ENCODE assay signal across 24 cellular contexts in genomic region chr19:16564842-16565241, GRCh38. TPM values are rescaled to one million over a fixed set of nuclear protein-coding genes. Genes with fewer than 3 reads are reported as not detected.
DNase-seq lines count a peak whose midpoint lies in the region; ATAC-seq and TF ChIP-seq lines count a peak whose summit lies in the region.
"Had no signal": no experiment of that assay in that cellular context is flagged by ENCODE, and none has a peak within 500 bp of the region (broad histone marks: within the 10 kb centered on the region; RNA-seq: fewer than 3 reads in every experiment).

No MANE protein-coding gene starts in this region.

- H2BK15ac ChIP-seq in neuronal stem cell (ENCODE audit: low read length) = no peak overlapping the region

- TF ChIP-seq CTCF in Loucy (conservative IDR thresholded peaks at IDR 0.05; ENCODE audit: low read length) = no peak
- peak in 3 of 4 experiments; percentile 21 to 48 (median 29) for TF ChIP-seq CTCF in prostate gland (IDR thresholded peaks at IDR 0.05)

- H2BK120ac ChIP-seq in neuronal stem cell (ENCODE audit: low read depth, low read length) = no peak overlapping the region

- H3K23ac ChIP-seq in neuronal stem cell (ENCODE audit: low read depth, low read length, poor library complexity) = no peak overlapping the region

- DNase-seq in activated naive CD4-positive, alpha-beta T cell treated with anti-CD3 and anti-CD28 coated beads, Interleukin-2, amount 10 ng/mL, durations not matched to agents 7 days and 5 days = no peak
- no peak for DNase-seq in activated naive CD4-positive, alpha-beta T cell treated with anti-CD3 and anti-CD28 coated beads, Interleukin-2, amount 50 U/mL, for 72 hours (ENCODE audit: low spot score in 2 of 2)
- DNase-seq in prostate gland (ENCODE audit: low spot score) = peak; percentile 55
- DNase-seq in neuronal stem cell (ENCODE audit: low spot score) = no peak
- DNase-seq in activated T-cell treated with anti-CD3 and anti-CD28 coated beads, Interleukin-2, amount 50 U/mL, for 1 hour = no peak
- no peak for DNase-seq in COLO829 (ENCODE audit: low spot score)
- DNase-seq: activated B cell treated with CpG ODN at 0.5 μM for 24 hours; activated effector memory CD4-positive, alpha-beta T cell treated with anti-CD3 and anti-CD28 coated beads, Interleukin-2, amount 50 U/mL, for 16 hours; anterior cingulate cortex; central memory CD4-positive, alpha-beta T cell; erythroblast; foreskin melanocyte; H7; hypothalamus; mesenchymal stem cell; NCI-H1694 treated with DMSO at 0.1 percent for 48 hours; NCI-H82; SHP77 treated with DMSO at 0.1 percent for 48 hours; sigmoid colon had no signal

- H3K79me2 ChIP-seq in Loucy (ENCODE audit: insufficient read depth, low read length) = peaks cover 34% of the 10 kb centered on the region

- H3K79me1 ChIP-seq in neuronal stem cell (ENCODE audit: low read depth, low read length) = peaks cover 5% of the 10 kb centered on the region

- H3K4me1 ChIP-seq in Loucy (ENCODE audit: insufficient read depth, low read length, poor library complexity, severe bottlenecking) (peaks cover 28% of the 10 kb centered on the region), endocrine pancreas (ENCODE audit: control insufficient read depth, insufficient read depth, low read length) (no peaks in the 10 kb centered on the region), prostate gland (replicated peaks) (peaks cover 11% of the 10 kb centered on the region), neuronal stem cell (ENCODE audit: control insufficient read depth in 2 of 2, insufficient read depth in 1 of 2, low read depth in 1 of 2, low read length in 2 of 2) (no peaks in the 10 kb centered on the region)

- peaks cover 50% of the 10 kb centered on the region for H3K4me1 Mint-ChIP-seq in activated naive CD4-positive, alpha-beta T cell treated with anti-CD3 and anti-CD28 coated beads, Interleukin-2, amount 10 ng/mL, durations not matched to agents 7 days and 5 days

- H2AFZ ChIP-seq in Loucy (ENCODE audit: low read length) = no peak overlapping the region
- H2AFZ ChIP-seq in neuronal stem cell (ENCODE audit: low read length) = no peak overlapping the region

- no peaks in the 10 kb centered on the region for H4K20me1 ChIP-seq in Loucy (ENCODE audit: insufficient read depth, low read length, poor library complexity, severe bottlenecking)

- no peaks in the 10 kb centered on the region for H3K27me3 Mint-ChIP-seq in activated naive CD4-positive, alpha-beta T cell treated with anti-CD3 and anti-CD28 coated beads, Interleukin-2, amount 10 ng/mL, durations not matched to agents 7 days and 5 days
- H3K27me3 Mint-ChIP-seq: activated B cell treated with CpG ODN at 0.5 μM for 24 hours; natural killer cell treated with Interleukin-12 subunit alpha and Interleukin-12 subunit beta and Interleukin-15 and Interleukin-18, amount 100 ng/mL, for 72 hours had no signal

- no peak for ATAC-seq in activated naive CD4-positive, alpha-beta T cell treated with anti-CD3 and anti-CD28 coated beads, Interleukin-2, amount 50 U/mL, for 72 hours
- ATAC-seq: K562; natural killer cell treated with Interleukin-12 subunit alpha and Interleukin-12 subunit beta and Interleukin-15 and Interleukin-18, amount 100 ng/mL, for 72 hours had no signal

- no peak overlapping the region for H4K8ac ChIP-seq in neuronal stem cell (ENCODE audit: low read depth, low read length)

- no peak overlapping the region for H3K4ac ChIP-seq in neuronal stem cell (ENCODE audit: low read length)

- H4K91ac ChIP-seq in neuronal stem cell (ENCODE audit: low read depth, low read length, poor library complexity) = no peak overlapping the region

- intact Hi-C loops in prostate gland (cut with DNase I) = no loop called here

- H3K9me3 ChIP-seq in Loucy (ENCODE audit: insufficient read depth, low read depth, low read length) (no peaks in the 10 kb centered on the region), endocrine pancreas (ENCODE audit: control insufficient read depth, low read length) (no peaks in the 10 kb centered on the region), prostate gland (no peaks in the 10 kb centered on the region), neuronal stem cell (replicated peaks in 1 of 2; ENCODE audit: control insufficient read depth in 2 of 2, insufficient read depth in 1 of 2, low read depth in 1 of 2, low read length in 2 of 2) (peaks cover 0 to 1% of the 10 kb centered on the region in 2 donors)
- H3K9me3 ChIP-seq: sigmoid colon, thoracic aorta had no signal

- no peak overlapping the region for H3K4me3 Mint-ChIP-seq in activated naive CD4-positive, alpha-beta T cell treated with anti-CD3 and anti-CD28 coated beads, Interleukin-2, amount 10 ng/mL, durations not matched to agents 7 days and 5 days
- H3K4me3 Mint-ChIP-seq: activated B cell treated with CpG ODN at 0.5 μM for 24 hours; natural killer cell treated with Interleukin-12 subunit alpha and Interleukin-12 subunit beta and Interleukin-15 and Interleukin-18, amount 100 ng/mL, for 72 hours had no signal

- H3K27me3 ChIP-seq in Loucy (ENCODE audit: insufficient read depth, low read length, poor library complexity, severe bottlenecking) (no peaks in the 10 kb centered on the region), endocrine pancreas (ENCODE audit: control insufficient read depth, insufficient read depth, low read length) (no peaks in the 10 kb centered on the region), prostate gland (replicated peaks; ENCODE audit: insufficient read depth) (no peaks in the 10 kb centered on the region), neuronal stem cell (ENCODE audit: control insufficient read depth in 3 of 3, insufficient read depth in 3 of 3, low read depth in 1 of 3, low read length in 3 of 3) (no peaks in the 10 kb centered on the region)
- H3K27me3 ChIP-seq: sigmoid colon had no signal

- H3K27ac Mint-ChIP-seq in activated naive CD4-positive, alpha-beta T cell treated with anti-CD3 and anti-CD28 coated beads, Interleukin-2, amount 10 ng/mL, durations not matched to agents 7 days and 5 days = peak overlapping the region; percentile 78
- peak overlapping the region in 1 of 2 donors; percentile 54 for H3K27ac Mint-ChIP-seq in activated naive CD4-positive, alpha-beta T cell treated with anti-CD3 and anti-CD28 coated beads, Interleukin-2, amount 50 U/mL, for 72 hours
- H3K27ac Mint-ChIP-seq: activated B cell treated with CpG ODN at 0.5 μM for 24 hours; natural killer cell treated with Interleukin-12 subunit alpha and Interleukin-12 subunit beta and Interleukin-15 and Interleukin-18, amount 100 ng/mL, for 72 hours had no signal

- CTCF ChIA-PET in activated naive CD4-positive, alpha-beta T cell treated with anti-CD3 and anti-CD28 coated beads, Interleukin-2, amount 10 ng/mL, durations not matched to agents 7 days and 5 days (lab: Charles Lee) = no interaction called here

- no peak overlapping the region for H2AK5ac ChIP-seq in neuronal stem cell (ENCODE audit: low read depth, low read length)

- H3K9me3 Mint-ChIP-seq in activated naive CD4-positive, alpha-beta T cell treated with anti-CD3 and anti-CD28 coated beads, Interleukin-2, amount 10 ng/mL, durations not matched to agents 7 days and 5 days = peaks cover 2% of the 10 kb centered on the region
- H3K9me3 Mint-ChIP-seq in activated naive CD4-positive, alpha-beta T cell treated with anti-CD3 and anti-CD28 coated beads, Interleukin-2, amount 50 U/mL, for 72 hours = no peaks in the 10 kb centered on the region
- H3K9me3 Mint-ChIP-seq: activated B cell treated with CpG ODN at 0.5 μM for 24 hours; natural killer cell treated with Interleukin-12 subunit alpha and Interleukin-12 subunit beta and Interleukin-15 and Interleukin-18, amount 100 ng/mL, for 72 hours had no signal

- H3K27ac ChIP-seq in prostate gland (peak overlapping the region; percentile 66 to 85), neuronal stem cell (replicated peaks; ENCODE audit: low read length) (no peak overlapping the region)
- H3K27ac ChIP-seq: sigmoid colon, thoracic aorta had no signal

- no peak for TF ChIP-seq POLR2A in prostate gland (IDR thresholded peaks at IDR 0.05)

- H3K9me2 ChIP-seq in Loucy (replicated peaks; ENCODE audit: low read depth, low read length) = no peaks in the 10 kb centered on the region

- H3K36me3 ChIP-seq in Loucy (ENCODE audit: insufficient read depth, low read length) = peaks cover 33% of the 10 kb centered on the region; the same call in 1 of the 2 replicates
- peaks cover 8% of the 10 kb centered on the region for H3K36me3 ChIP-seq in endocrine pancreas (ENCODE audit: control insufficient read depth, insufficient read depth, low read length)
- peaks cover 0 to 18% of the 10 kb centered on the region in 2 donors for H3K36me3 ChIP-seq in prostate gland
- peaks cover 31 to 80% of the 10 kb centered on the region in 2 donors for H3K36me3 ChIP-seq in neuronal stem cell (replicated peaks in 1 of 2; ENCODE audit: control insufficient read depth in 2 of 2, insufficient read depth in 2 of 2, low read length in 2 of 2)

- H3K9ac ChIP-seq in Loucy (ENCODE audit: low read depth, low read length, poor library complexity, severe bottlenecking) = no peak overlapping the region
- no peak overlapping the region for H3K9ac ChIP-seq in endocrine pancreas (ENCODE audit: control insufficient read depth, insufficient read depth, low read length)
- H3K9ac ChIP-seq in neuronal stem cell (ENCODE audit: low read depth, low read length, poor library complexity) = no peak overlapping the region

- WGBS in prostate gland = 41% methylated on average over 7 of the region's 7 CpGs
- no CpG with 5 or more reads among the region's 7 CpGs for WGBS in neuronal stem cell (ENCODE audit: extremely low coverage in 2 of 2, insufficient read length in 2 of 2, insufficient replicate concordance in 1 of 2), 2 donors

- H3K4me2 ChIP-seq in Loucy (ENCODE audit: low read depth, low read length, poor library complexity, severe bottlenecking) = peak overlapping the region; percentile 10
- no peak overlapping the region for H3K4me2 ChIP-seq in neuronal stem cell (ENCODE audit: insufficient read depth, low read length, poor library complexity, severe bottlenecking)

- H3K4me3 ChIP-seq in Loucy (ENCODE audit: low read length, poor library complexity, severe bottlenecking) (no peak overlapping the region), endocrine pancreas (ENCODE audit: control insufficient read depth, insufficient read depth, low read length) (peak overlapping the region; percentile 11), prostate gland (no peak overlapping the region), neuronal stem cell (ENCODE audit: low read length in 2 of 2) (no peak overlapping the region)
- H3K4me3 ChIP-seq: K562, sigmoid colon, thoracic aorta had no signal

- peaks cover 16% of the 10 kb centered on the region for H3F3A ChIP-seq in Loucy (ENCODE audit: low read depth)

- H3K14ac ChIP-seq in neuronal stem cell (ENCODE audit: low read length) = no peak overlapping the region

- H3K36me3 Mint-ChIP-seq in activated naive CD4-positive, alpha-beta T cell treated with anti-CD3 and anti-CD28 coated beads, Interleukin-2, amount 10 ng/mL, durations not matched to agents 7 days and 5 days = peaks cover 68% of the 10 kb centered on the region
- peaks cover 31 to 53% of the 10 kb centered on the region in 2 donors for H3K36me3 Mint-ChIP-seq in activated naive CD4-positive, alpha-beta T cell treated with anti-CD3 and anti-CD28 coated beads, Interleukin-2, amount 50 U/mL, for 72 hours

- H3K18ac ChIP-seq in neuronal stem cell (ENCODE audit: low read length) = no peak overlapping the region

- H2BK5ac ChIP-seq in neuronal stem cell (ENCODE audit: low read length) = no peak overlapping the region

- no peak overlapping the region for H2BK12ac ChIP-seq in neuronal stem cell (ENCODE audit: low read length)

RNA-seq across cellular contexts. Expression of gene SLC35E1, which starts 7.4 kb away (rescaled TPM):
- 10 to 100 TPM; 39.5 to 58.2 TPM for total RNA-seq in activated naive CD4-positive, alpha-beta T cell treated with anti-CD3 and anti-CD28 coated beads, Interleukin-2, amount 50 U/mL, for 72 hours
- 10 to 100 TPM; 42.0 to 69.1 TPM for total RNA-seq in prostate gland
- 23.9 TPM for polyA plus RNA-seq in neuronal stem cell (2013, experiment 1 of 2)
- 24.3 TPM for polyA plus RNA-seq in neuronal stem cell (2013, experiment 2 of 2)

RNA-seq across cellular contexts. Expression of gene CHERP, which starts 22.6 kb away (rescaled TPM):
- 100 to 1,000 TPM in 1 of 2 donors, 10 to 100 TPM in 1; 54.9 to 117 TPM for total RNA-seq in activated naive CD4-positive, alpha-beta T cell treated with anti-CD3 and anti-CD28 coated beads, Interleukin-2, amount 50 U/mL, for 72 hours
- total RNA-seq in prostate gland = 10 to 100 TPM; 20.9 to 32.7 TPM
- 40.7 TPM for polyA plus RNA-seq in neuronal stem cell (2013, experiment 1 of 2)
- polyA plus RNA-seq in neuronal stem cell (2013, experiment 2 of 2) = 40.6 TPM
